In genomic region chr7:19112290-19113000, GRCh38 we compare ENCODE assay signal across 1 cellular context.
A peak's percentile ranks its signal among the peaks of the same experiment; 100 is the strongest.
TF ChIP-seq lines count a peak whose summit lies in the region.

No MANE protein-coding gene starts in this region.

TF ChIP-seq in SK-N-SH, 30 proteins besides CTCF, POLR2A, EP300 and RAD21 (continued from another document):
- TF ChIP-seq, protein P1, sequence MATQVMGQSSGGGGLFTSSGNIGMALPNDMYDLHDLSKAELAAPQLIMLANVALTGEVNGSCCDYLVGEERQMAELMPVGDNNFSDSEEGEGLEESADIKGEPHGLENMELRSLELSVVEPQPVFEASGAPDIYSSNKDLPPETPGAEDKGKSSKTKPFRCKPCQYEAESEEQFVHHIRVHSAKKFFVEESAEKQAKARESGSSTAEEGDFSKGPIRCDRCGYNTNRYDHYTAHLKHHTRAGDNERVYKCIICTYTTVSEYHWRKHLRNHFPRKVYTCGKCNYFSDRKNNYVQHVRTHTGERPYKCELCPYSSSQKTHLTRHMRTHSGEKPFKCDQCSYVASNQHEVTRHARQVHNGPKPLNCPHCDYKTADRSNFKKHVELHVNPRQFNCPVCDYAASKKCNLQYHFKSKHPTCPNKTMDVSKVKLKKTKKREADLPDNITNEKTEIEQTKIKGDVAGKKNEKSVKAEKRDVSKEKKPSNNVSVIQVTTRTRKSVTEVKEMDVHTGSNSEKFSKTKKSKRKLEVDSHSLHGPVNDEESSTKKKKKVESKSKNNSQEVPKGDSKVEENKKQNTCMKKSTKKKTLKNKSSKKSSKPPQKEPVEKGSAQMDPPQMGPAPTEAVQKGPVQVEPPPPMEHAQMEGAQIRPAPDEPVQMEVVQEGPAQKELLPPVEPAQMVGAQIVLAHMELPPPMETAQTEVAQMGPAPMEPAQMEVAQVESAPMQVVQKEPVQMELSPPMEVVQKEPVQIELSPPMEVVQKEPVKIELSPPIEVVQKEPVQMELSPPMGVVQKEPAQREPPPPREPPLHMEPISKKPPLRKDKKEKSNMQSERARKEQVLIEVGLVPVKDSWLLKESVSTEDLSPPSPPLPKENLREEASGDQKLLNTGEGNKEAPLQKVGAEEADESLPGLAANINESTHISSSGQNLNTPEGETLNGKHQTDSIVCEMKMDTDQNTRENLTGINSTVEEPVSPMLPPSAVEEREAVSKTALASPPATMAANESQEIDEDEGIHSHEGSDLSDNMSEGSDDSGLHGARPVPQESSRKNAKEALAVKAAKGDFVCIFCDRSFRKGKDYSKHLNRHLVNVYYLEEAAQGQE (IDR thresholded peaks at IDR 0.05; ENCODE audit: low read depth, low read length): no peak
- TF ChIP-seq TAF1 (IDR thresholded peaks at IDR 0.05; ENCODE audit: borderline replicate concordance, low read depth, low read length) (peak; percentile 70; the same call in 1 of the 2 replicates), ELF1 (IDR thresholded peaks at IDR 0.05) (no peak), RCOR1 (IDR thresholded peaks at IDR 0.05; ENCODE audit: low read length) (no peak), EZH2phosphoT487 (IDR thresholded peaks at IDR 0.05; ENCODE audit: borderline replicate concordance, low read depth) (0 out of 2 replicates have a peak, but pooled peaks have one; percentile 72), MAX (IDR thresholded peaks at IDR 0.05; ENCODE audit: low read depth) (no peak), GABPA (IDR thresholded peaks at IDR 0.05; ENCODE audit: low read depth) (no peak), RXRA (IDR thresholded peaks at IDR 0.05; ENCODE audit: borderline replicate concordance, low read depth) (no peak), SIN3A (IDR thresholded peaks at IDR 0.05; ENCODE audit: borderline replicate concordance, low read depth, low read length) (peak; percentile 49; the same call in 1 of the 2 replicates)
